ENCODE assay signal across 15 cellular contexts in genomic region chr6:135161996-135162395, GRCh38. TPM values are rescaled to one million over a fixed set of nuclear protein-coding genes. Genes with fewer than 3 reads are reported as not detected.
A peak's percentile ranks its signal among the peaks of the same experiment; 100 is the strongest.
DNase-seq lines count a peak whose midpoint lies in the region; ATAC-seq and TF ChIP-seq lines count a peak whose summit lies in the region.
"Had no signal": no experiment of that assay in that cellular context is flagged by ENCODE, and none has a peak within 500 bp of the region (broad histone marks: within the 10 kb centered on the region; RNA-seq: fewer than 3 reads in every experiment).

No MANE protein-coding gene starts in this region.

- ATAC-seq in GM21381 (IDR thresholded peaks at IDR 0.05; ENCODE audit: unreplicated experiment), result peak; percentile 39
- ATAC-seq in activated CD8-positive, alpha-beta T cell treated with anti-CD3 and anti-CD28 coated beads for 36 hours, result peak; percentile 56
- peak; percentile 53 for ATAC-seq in stimulated activated naive CD8-positive, alpha-beta T cell treated with anti-CD3 and anti-CD28 coated beads, Interleukin-15, amount 100 ng/mL, for 72 hours
- ATAC-seq: heart left ventricle, T-helper 17 cell had no signal

- no peak for TF ChIP-seq CTCF in activated CD8-positive, alpha-beta T cell treated with anti-CD3 and anti-CD28 coated beads for 36 hours (IDR thresholded peaks at IDR 0.05)

- no peak for DNase-seq in activated naive CD4-positive, alpha-beta T cell treated with anti-CD3 and anti-CD28 coated beads for 36 hours
- no peak for DNase-seq in activated naive CD4-positive, alpha-beta T cell treated with Interleukin-2 at 50 U/mL for 16 hours
- DNase-seq in activated CD8-positive, alpha-beta T cell treated with anti-CD3 and anti-CD28 coated beads for 36 hours, result peak; percentile 43
- DNase-seq in stimulated activated naive CD8-positive, alpha-beta T cell treated with anti-CD3 and anti-CD28 coated beads, Interleukin-15, amount 100 ng/mL, for 72 hours, result peak in 1 of 2 donors; percentile 23
- DNase-seq in NOMO-1 treated with DMSO at 0.1 percent for 48 hours (lab: John Stamatoyannopoulos, UW; ENCODE audit: unreplicated experiment), result no peak
- no peak for DNase-seq in GM03348 (ENCODE audit: low spot score)
- DNase-seq in NCI-H2107 (lab: John Stamatoyannopoulos, UW), result no peak
- DNase-seq: brain microvascular endothelial cell, GOT3, KG1, NCI-H1092 had no signal

- no peak overlapping the region for H3K4me3 Mint-ChIP-seq in activated naive CD4-positive, alpha-beta T cell treated with anti-CD3 and anti-CD28 coated beads for 36 hours
- H3K4me3 Mint-ChIP-seq in activated CD8-positive, alpha-beta T cell treated with anti-CD3 and anti-CD28 coated beads for 36 hours, result peak overlapping the region; percentile 51
- peak overlapping the region; percentile 34 to 67 for H3K4me3 Mint-ChIP-seq in stimulated activated naive CD8-positive, alpha-beta T cell treated with anti-CD3 and anti-CD28 coated beads, Interleukin-15, amount 100 ng/mL, for 72 hours
- H3K4me3 Mint-ChIP-seq: CD4-positive, alpha-beta T cell; T-helper 17 cell had no signal

- CTCF ChIA-PET in activated naive CD4-positive, alpha-beta T cell treated with anti-CD3 and anti-CD28 coated beads for 36 hours (lab: Charles Lee), result interaction anchor here (0.8 to 2.9 kb wide), 12 partner anchors 15 to 78 kb away, joined by 3 to 13 read pairs (median 6); partner anchors contain the start of gene MYB
- CTCF ChIA-PET in activated CD8-positive, alpha-beta T cell treated with anti-CD3 and anti-CD28 coated beads for 36 hours (lab: Charles Lee), result interaction anchor here (0.6 to 3.5 kb wide), 14 partner anchors 9 to 140 kb away, joined by 3 to 26 read pairs (median 6); partner anchors contain the start of gene MYB

- peak overlapping the region; percentile 67 for H3K27ac Mint-ChIP-seq in activated naive CD4-positive, alpha-beta T cell treated with anti-CD3 and anti-CD28 coated beads for 36 hours
- peak overlapping the region; percentile 97 for H3K27ac Mint-ChIP-seq in activated CD8-positive, alpha-beta T cell treated with anti-CD3 and anti-CD28 coated beads for 36 hours
- peak overlapping the region; percentile 69 to 74 for H3K27ac Mint-ChIP-seq in stimulated activated naive CD8-positive, alpha-beta T cell treated with anti-CD3 and anti-CD28 coated beads, Interleukin-15, amount 100 ng/mL, for 72 hours
- H3K27ac Mint-ChIP-seq: CD4-positive, alpha-beta T cell; T-helper 17 cell had no signal

- H3K4me1 Mint-ChIP-seq in activated naive CD4-positive, alpha-beta T cell treated with anti-CD3 and anti-CD28 coated beads for 36 hours (ENCODE audit: low read depth), result peaks cover 58% of the 10 kb centered on the region
- peaks cover 61% of the 10 kb centered on the region for H3K4me1 Mint-ChIP-seq in activated CD8-positive, alpha-beta T cell treated with anti-CD3 and anti-CD28 coated beads for 36 hours (ENCODE audit: low read depth)
- peaks cover 79% of the 10 kb centered on the region for H3K4me1 Mint-ChIP-seq in stimulated activated naive CD8-positive, alpha-beta T cell treated with anti-CD3 and anti-CD28 coated beads, Interleukin-15, amount 100 ng/mL, for 72 hours

- intact Hi-C loops in activated naive CD4-positive, alpha-beta T cell treated with anti-CD3 and anti-CD28 coated beads for 36 hours (cut with micrococcal nuclease), result loop anchor here (1.0 to 5.0 kb wide), 5 partner anchors 8 to 915 kb away; partner anchors contain the start of gene AHI1
- intact Hi-C loops in activated CD8-positive, alpha-beta T cell treated with anti-CD3 and anti-CD28 coated beads for 36 hours (cut with micrococcal nuclease), result loop anchor here (2.0 to 5.0 kb wide), 3 partner anchors 13 to 70 kb away; no protein-coding TSS in a partner anchor

- H3K9me3 Mint-ChIP-seq in activated naive CD4-positive, alpha-beta T cell treated with anti-CD3 and anti-CD28 coated beads for 36 hours, result no peaks in the 10 kb centered on the region
- no peaks in the 10 kb centered on the region for H3K9me3 Mint-ChIP-seq in activated CD8-positive, alpha-beta T cell treated with anti-CD3 and anti-CD28 coated beads for 36 hours
- H3K9me3 Mint-ChIP-seq in stimulated activated naive CD8-positive, alpha-beta T cell treated with anti-CD3 and anti-CD28 coated beads, Interleukin-15, amount 100 ng/mL, for 72 hours, result no peaks in the 10 kb centered on the region
- H3K9me3 Mint-ChIP-seq: CD4-positive, alpha-beta T cell had no signal

- POLR2A ChIA-PET in activated CD8-positive, alpha-beta T cell treated with anti-CD3 and anti-CD28 coated beads for 36 hours (lab: Charles Lee), result interaction anchor here (1.0 to 9.9 kb wide), 6 partner anchors 12 to 47 kb away, joined by 3 to 94 read pairs (median 5); partner anchors contain the start of gene MYB

- no peaks in the 10 kb centered on the region for H3K36me3 Mint-ChIP-seq in activated naive CD4-positive, alpha-beta T cell treated with anti-CD3 and anti-CD28 coated beads for 36 hours (ENCODE audit: low read depth)
- H3K36me3 Mint-ChIP-seq in activated CD8-positive, alpha-beta T cell treated with anti-CD3 and anti-CD28 coated beads for 36 hours (ENCODE audit: low read depth), result no peaks in the 10 kb centered on the region

- H3K27me3 Mint-ChIP-seq in activated naive CD4-positive, alpha-beta T cell treated with anti-CD3 and anti-CD28 coated beads for 36 hours (ENCODE audit: low read depth), result no peaks in the 10 kb centered on the region
- no peaks in the 10 kb centered on the region for H3K27me3 Mint-ChIP-seq in activated CD8-positive, alpha-beta T cell treated with anti-CD3 and anti-CD28 coated beads for 36 hours
- no peaks in the 10 kb centered on the region for H3K27me3 Mint-ChIP-seq in stimulated activated naive CD8-positive, alpha-beta T cell treated with anti-CD3 and anti-CD28 coated beads, Interleukin-15, amount 100 ng/mL, for 72 hours
- H3K27me3 Mint-ChIP-seq: CD4-positive, alpha-beta T cell had no signal

RNA-seq across cellular contexts. Expression of gene MYB, which starts 19.1 kb away (rescaled TPM):
- 10 to 100 TPM; 14.6 to 15.9 TPM for total RNA-seq in activated naive CD4-positive, alpha-beta T cell treated with anti-CD3 and anti-CD28 coated beads for 36 hours
- total RNA-seq in activated CD8-positive, alpha-beta T cell treated with anti-CD3 and anti-CD28 coated beads for 36 hours, result 10 to 100 TPM; 50.9 to 53.6 TPM
